ENCODE assay signal across 8 cellular contexts in genomic region chr17:75516619-75517276, GRCh38. TPM values are rescaled to one million over a fixed set of nuclear protein-coding genes. Genes with fewer than 3 reads are reported as not detected.
A peak's percentile ranks its signal among the peaks of the same experiment; 100 is the strongest.
DNase-seq lines count a peak whose midpoint lies in the region; ATAC-seq and TF ChIP-seq lines count a peak whose summit lies in the region.

No MANE protein-coding gene starts in this region.

- H3K27ac ChIP-seq in C4-2B, result peak overlapping the region; percentile 89

- peak overlapping the region; percentile 76 for H3K4me3 Mint-ChIP-seq in activated B cell treated with CpG ODN at 0.5 μM for 24 hours
- peak overlapping the region; percentile 91 for H3K4me3 Mint-ChIP-seq in endothelial cell (ENCODE audit: unreplicated experiment)
- peak overlapping the region; percentile 86 for H3K4me3 Mint-ChIP-seq in natural killer cell

- POLR2A ChIA-PET in activated B cell treated with CpG ODN at 0.5 μM for 24 hours (lab: Charles Lee), result interaction anchor here (0.6 to 1.9 kb wide), 20 partner anchors 8 to 965 kb away, joined by 3 to 38 read pairs (median 4); partner anchors contain the start of genes GGA3, LLGL2, MIF4GD and MRPS7

- H3K27ac Mint-ChIP-seq in activated B cell treated with CpG ODN at 0.5 μM for 24 hours, result no peak overlapping the region
- H3K27ac Mint-ChIP-seq in endothelial cell (ENCODE audit: unreplicated experiment), result no peak overlapping the region
- H3K27ac Mint-ChIP-seq in natural killer cell, result peak overlapping the region; percentile 88 to 94

- CTCF ChIA-PET in activated B cell treated with CpG ODN at 0.5 μM for 24 hours (lab: Charles Lee), result interaction anchor here (0.6 to 1.8 kb wide), 12 partner anchors 9 to 247 kb away, joined by 3 to 16 read pairs (median 4); partner anchors contain the start of genes LLGL2, MIF4GD, SLC25A19 and SMIM5

- DNase-seq in activated B cell treated with CpG ODN at 0.5 μM for 24 hours, result no peak
- DNase-seq in endothelial cell (ENCODE audit: low spot score), result peak; percentile 40
- DNase-seq in natural killer cell, result peak; percentile 42
- no peak for DNase-seq in A172 (ENCODE audit: low spot score)
- no peak for DNase-seq in dedifferentiated amniotic fluid mesenchymal stem cell (ENCODE audit: extremely low spot score)

- H3K36me3 Mint-ChIP-seq in activated B cell treated with CpG ODN at 0.5 μM for 24 hours (ENCODE audit: low read depth) (peaks cover 12% of the 10 kb centered on the region), endothelial cell (ENCODE audit: low read depth, unreplicated experiment) (peaks cover 11% of the 10 kb centered on the region), natural killer cell (no peaks in the 10 kb centered on the region)

- TF ChIP-seq CTCF in C4-2B (conservative IDR thresholded peaks at IDR 0.05) (no peak), activated B cell treated with CpG ODN at 0.5 μM for 24 hours (IDR thresholded peaks at IDR 0.05) (no peak), endothelial cell (IDR thresholded peaks at IDR 0.05; ENCODE audit: unreplicated experiment) (no peak), natural killer cell (IDR thresholded peaks at IDR 0.05) (no peak)

- H3K27me3 Mint-ChIP-seq in activated B cell treated with CpG ODN at 0.5 μM for 24 hours (no peaks in the 10 kb centered on the region), endothelial cell (ENCODE audit: unreplicated experiment) (peaks cover 8% of the 10 kb centered on the region), natural killer cell (ENCODE audit: low read depth in 2 of 2) (no peaks in the 10 kb centered on the region)

- H3K4me1 Mint-ChIP-seq in activated B cell treated with CpG ODN at 0.5 μM for 24 hours (peaks cover 22% of the 10 kb centered on the region), endothelial cell (ENCODE audit: unreplicated experiment) (peaks cover 25% of the 10 kb centered on the region), natural killer cell (peaks cover 19 to 23% of the 10 kb centered on the region in 2 donors)

- ATAC-seq in GM19397 (IDR thresholded peaks at IDR 0.05; ENCODE audit: unreplicated experiment) (peak; percentile 9), HG03565 (IDR thresholded peaks at IDR 0.05; ENCODE audit: unreplicated experiment) (peak; percentile 8), activated B cell treated with CpG ODN at 0.5 μM for 24 hours (ENCODE audit: low read depth) (peak; percentile 11), natural killer cell (peak in 2 of 3 donors; percentile 2 to 7)

- H3K9me3 Mint-ChIP-seq in activated B cell treated with CpG ODN at 0.5 μM for 24 hours (no peaks in the 10 kb centered on the region), endothelial cell (ENCODE audit: unreplicated experiment) (no peaks in the 10 kb centered on the region), natural killer cell (no peaks in the 10 kb centered on the region)

- intact Hi-C loops in activated B cell treated with CpG ODN at 0.5 μM for 24 hours (cut with micrococcal nuclease), result loop anchor here (1.0 to 5.0 kb wide), 9 partner anchors 9 to 244 kb away; partner anchors contain the start of genes GRB2, LLGL2, MIF4GD and SLC25A19
- intact Hi-C loops in natural killer cell (cut with micrococcal nuclease), result loop anchor here (1.0 to 5.0 kb wide), 4 partner anchors 9 to 229 kb away; partner anchors contain the start of genes LLGL2, MYO15B and SLC25A19

RNA-seq across cellular contexts. Expression of gene TSEN54, which starts 0.4 kb away (rescaled TPM):
- total RNA-seq in activated B cell treated with CpG ODN at 0.5 μM for 24 hours, result 21.0 and 24.9 TPM in 2 replicates
- total RNA-seq in endothelial cell (ENCODE audit: unreplicated experiment), result 18.8 TPM
- 100 to 1,000 TPM; 180 to 224 (median 186) TPM for total RNA-seq in natural killer cell
- total RNA-seq in A172 (2014; rRNA removed; shearing (Covaris generic)), result 43.9 and 48.6 TPM in 2 replicates

RNA-seq across cellular contexts. Expression of gene CASKIN2, which starts 1.4 kb away (rescaled TPM):
- total RNA-seq in activated B cell treated with CpG ODN at 0.5 μM for 24 hours (1.2 and 1.4 TPM in 2 replicates), endothelial cell (ENCODE audit: unreplicated experiment) (47.8 TPM), natural killer cell (1 to 10 TPM in 2 of 3 donors, under 1 TPM in 1; 0.49 to 1.8 (median 1.7) TPM)
- total RNA-seq in A172 (2014; rRNA removed; shearing (Covaris generic)), result 8.4 and 10.8 TPM in 2 replicates

RNA-seq across cellular contexts. Expression of gene LLGL2, which starts 8.7 kb away (rescaled TPM):
- total RNA-seq in activated B cell treated with CpG ODN at 0.5 μM for 24 hours, result 27.5 and 29.9 TPM in 2 replicates
- 34.4 TPM for total RNA-seq in endothelial cell (ENCODE audit: unreplicated experiment)
- total RNA-seq in natural killer cell, result 100 to 1,000 TPM; 229 to 302 (median 244) TPM
- 1.6 and 4.0 TPM in 2 replicates for total RNA-seq in A172 (2014; rRNA removed; shearing (Covaris generic))

Comparison
In these comparisons a context has a peak if more than half of its experiments do, and no peak if none do; other contexts are left out.
1. DNase-seq: peak in endothelial cell (single experiment) and natural killer cell (single experiment); none in activated B cell treated with CpG ODN at 0.5 μM for 24 hours (single experiment), A172 (single experiment) and dedifferentiated amniotic fluid mesenchymal stem cell (single experiment).
2. H3K27ac Mint-ChIP-seq: peak in natural killer cell (2 of 2); none in activated B cell treated with CpG ODN at 0.5 μM for 24 hours (single experiment) and endothelial cell (single experiment).
3. Peak in every context shown above with its lines, with median percentiles within 50 percentile points of each other: ATAC-seq and H3K4me3 Mint-ChIP-seq.